ENCODE assay signal across 14 cellular contexts in the genomic region with DNA sequence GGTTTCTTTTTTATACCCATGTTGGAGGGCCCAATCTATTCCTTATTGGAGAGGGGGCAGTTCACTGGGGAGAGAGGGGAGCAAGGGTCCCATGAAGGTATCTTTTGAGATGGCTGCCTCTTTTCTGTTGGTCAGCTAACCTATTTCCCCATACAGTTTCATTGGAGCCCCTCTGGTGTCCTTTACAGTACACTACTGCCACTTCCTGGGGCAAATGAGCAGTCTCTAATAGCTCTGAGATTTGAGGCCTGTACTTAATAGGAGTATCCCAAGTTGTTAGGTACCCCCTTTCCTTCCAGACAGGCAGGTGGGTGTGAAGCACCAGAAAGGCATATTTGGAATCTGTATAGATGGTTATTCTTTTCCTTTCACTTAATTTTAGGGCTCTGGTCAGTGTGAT. TPM values are rescaled to one million over a fixed set of nuclear protein-coding genes. Genes with fewer than 3 reads are reported as not detected.
DNase-seq lines count a peak whose midpoint lies in the region; ATAC-seq and TF ChIP-seq lines count a peak whose summit lies in the region.
"Had no signal": no experiment of that assay in that cellular context is flagged by ENCODE, and none has a peak within 500 bp of the region (broad histone marks: within the 10 kb centered on the region; RNA-seq: fewer than 3 reads in every experiment).

No MANE protein-coding gene starts in this region.

- TF ChIP-seq CTCF in AG09319 (IDR thresholded peaks at IDR 0.05; ENCODE audit: low read depth, low read length) (peak; percentile 12), GM12874 (IDR thresholded peaks at IDR 0.05; ENCODE audit: insufficient read depth, low read depth, low read length) (peak; percentile 23; the same call in 1 of the 2 replicates), kidney epithelial cell (IDR thresholded peaks at IDR 0.05; ENCODE audit: insufficient read depth, low read length, poor library complexity, severe bottlenecking) (peak; percentile 26)

- H2BK120ac ChIP-seq in trophoblast cell (ENCODE audit: insufficient read depth, low read length, poor library complexity) = no peak overlapping the region

- H3K27me3 ChIP-seq in kidney epithelial cell (ENCODE audit: control insufficient read depth, insufficient read depth, low read length) (no peaks in the 10 kb centered on the region), trophoblast cell (ENCODE audit: insufficient read depth, low read length) (no peaks in the 10 kb centered on the region)

- DNase-seq in AG09319 (ENCODE audit: extremely low read depth, low read depth) (no peak), kidney epithelial cell (ENCODE audit: low read depth) (no peak), trophoblast cell (no peak), NOMO-1 treated with DMSO at 0.1 percent for 48 hours (lab: John Stamatoyannopoulos, UW; ENCODE audit: unreplicated experiment) (no peak)
- DNase-seq: activated naive CD8-positive, alpha-beta T cell treated with anti-CD3 and anti-CD28 coated beads, Interleukin-2, amount 10 ng/mL, durations not matched to agents 7 days and 5 days; COR-L47; naive B cell; NCI-H1048; NCI-H774; right cardiac atrium had no signal

- H3K14ac ChIP-seq in trophoblast cell (ENCODE audit: low read length) = no peak overlapping the region

- 0 out of 3 replicates have a peak, but pooled peaks have one; percentile 59 for ATAC-seq in SK-N-SH treated with all-trans-retinoic acid at 6 μM for 48 hours
- ATAC-seq in GM18511 (IDR thresholded peaks at IDR 0.05; ENCODE audit: unreplicated experiment) = no peak
- no peak for ATAC-seq in HG02610 (IDR thresholded peaks at IDR 0.05; ENCODE audit: unreplicated experiment)
- ATAC-seq: right cardiac atrium had no signal

- H3K4ac ChIP-seq in trophoblast cell (ENCODE audit: low read depth, low read length) = no peak overlapping the region

- H3K4me2 ChIP-seq in trophoblast cell (ENCODE audit: low read length) = no peak overlapping the region

- H2BK12ac ChIP-seq in trophoblast cell (ENCODE audit: low read length) = no peak overlapping the region

- H3K9me3 ChIP-seq in trophoblast cell (ENCODE audit: insufficient read depth, low read depth, low read length) = peaks cover 4% of the 10 kb centered on the region

- no peak overlapping the region for H4K91ac ChIP-seq in trophoblast cell (ENCODE audit: low read depth, low read length)

- H2AK5ac ChIP-seq in trophoblast cell (ENCODE audit: low read length) = no peak overlapping the region

- H3K4me1 ChIP-seq in trophoblast cell (ENCODE audit: control insufficient read depth in 1 of 2, insufficient read depth in 2 of 2, low read length in 2 of 2) = peaks cover 0 to 5% of the 10 kb centered on the region in 2 experiments

- no peak overlapping the region for H2AFZ ChIP-seq in trophoblast cell (ENCODE audit: insufficient read depth, low read length, poor library complexity)

- H3K36me3 ChIP-seq in kidney epithelial cell (ENCODE audit: control insufficient read depth, insufficient read depth, low read length) (no peaks in the 10 kb centered on the region), trophoblast cell (ENCODE audit: control insufficient read depth in 1 of 2, insufficient read depth in 2 of 2, low read length in 2 of 2) (no peaks in the 10 kb centered on the region)

- H3K9ac ChIP-seq in trophoblast cell (ENCODE audit: low read length) = no peak overlapping the region

- H3K27ac ChIP-seq in trophoblast cell (ENCODE audit: low read depth, low read length) = no peak overlapping the region

- no peak overlapping the region for H4K8ac ChIP-seq in trophoblast cell (ENCODE audit: low read depth, low read length)

- H3K23ac ChIP-seq in trophoblast cell (ENCODE audit: low read length) = no peak overlapping the region

- no peak overlapping the region for H3K4me3 ChIP-seq in kidney epithelial cell (ENCODE audit: low read depth, low read length)
- no peak overlapping the region for H3K4me3 ChIP-seq in trophoblast cell (ENCODE audit: low read depth, low read length)

- no peak overlapping the region for H4K12ac ChIP-seq in trophoblast cell (ENCODE audit: low read depth, low read length)

- no peaks in the 10 kb centered on the region for H3K79me1 ChIP-seq in trophoblast cell (ENCODE audit: low read length)

- H2BK5ac ChIP-seq in trophoblast cell (ENCODE audit: low read depth, low read length, poor library complexity) = no peak overlapping the region

- no peak overlapping the region for H3K18ac ChIP-seq in trophoblast cell (ENCODE audit: low read length)

- no peaks in the 10 kb centered on the region for H3K79me2 ChIP-seq in trophoblast cell (ENCODE audit: control insufficient read depth, insufficient read depth, low read length, poor library complexity)

TF ChIP-seq in SK-N-SH treated with all-trans-retinoic acid at 6 μM for 48 hours, 23 proteins besides CTCF, POLR2A, EP300 and RAD21:
- TF ChIP-seq ZNF8 (CRISPR knock-in tag; IDR thresholded peaks at IDR 0.05) = no peak
- TF ChIP-seq, protein P1, sequence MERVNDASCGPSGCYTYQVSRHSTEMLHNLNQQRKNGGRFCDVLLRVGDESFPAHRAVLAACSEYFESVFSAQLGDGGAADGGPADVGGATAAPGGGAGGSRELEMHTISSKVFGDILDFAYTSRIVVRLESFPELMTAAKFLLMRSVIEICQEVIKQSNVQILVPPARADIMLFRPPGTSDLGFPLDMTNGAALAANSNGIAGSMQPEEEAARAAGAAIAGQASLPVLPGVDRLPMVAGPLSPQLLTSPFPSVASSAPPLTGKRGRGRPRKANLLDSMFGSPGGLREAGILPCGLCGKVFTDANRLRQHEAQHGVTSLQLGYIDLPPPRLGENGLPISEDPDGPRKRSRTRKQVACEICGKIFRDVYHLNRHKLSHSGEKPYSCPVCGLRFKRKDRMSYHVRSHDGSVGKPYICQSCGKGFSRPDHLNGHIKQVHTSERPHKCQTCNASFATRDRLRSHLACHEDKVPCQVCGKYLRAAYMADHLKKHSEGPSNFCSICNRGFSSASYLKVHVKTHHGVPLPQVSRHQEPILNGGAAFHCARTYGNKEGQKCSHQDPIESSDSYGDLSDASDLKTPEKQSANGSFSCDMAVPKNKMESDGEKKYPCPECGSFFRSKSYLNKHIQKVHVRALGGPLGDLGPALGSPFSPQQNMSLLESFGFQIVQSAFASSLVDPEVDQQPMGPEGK (CRISPR knock-in tag; IDR thresholded peaks at IDR 0.05; ENCODE audit: borderline replicate concordance) = no peak
- no peak for TF ChIP-seq TCF4 (CRISPR knock-in tag; IDR thresholded peaks at IDR 0.05; ENCODE audit: borderline replicate concordance)
- no peak for TF ChIP-seq OSR1 (CRISPR knock-in tag; IDR thresholded peaks at IDR 0.05)
- TF ChIP-seq RARB (CRISPR knock-in tag; IDR thresholded peaks at IDR 0.05) = no peak
- TF ChIP-seq PPARA (CRISPR knock-in tag; IDR thresholded peaks at IDR 0.05; ENCODE audit: borderline replicate concordance) = no peak
- TF ChIP-seq ZFP3 (CRISPR knock-in tag; IDR thresholded peaks at IDR 0.05) = no peak
- no peak for TF ChIP-seq ESRRG (CRISPR knock-in tag; IDR thresholded peaks at IDR 0.05)
- TF ChIP-seq ISL1 (CRISPR knock-in tag; IDR thresholded peaks at IDR 0.05) = no peak
- TF ChIP-seq, protein P2, sequence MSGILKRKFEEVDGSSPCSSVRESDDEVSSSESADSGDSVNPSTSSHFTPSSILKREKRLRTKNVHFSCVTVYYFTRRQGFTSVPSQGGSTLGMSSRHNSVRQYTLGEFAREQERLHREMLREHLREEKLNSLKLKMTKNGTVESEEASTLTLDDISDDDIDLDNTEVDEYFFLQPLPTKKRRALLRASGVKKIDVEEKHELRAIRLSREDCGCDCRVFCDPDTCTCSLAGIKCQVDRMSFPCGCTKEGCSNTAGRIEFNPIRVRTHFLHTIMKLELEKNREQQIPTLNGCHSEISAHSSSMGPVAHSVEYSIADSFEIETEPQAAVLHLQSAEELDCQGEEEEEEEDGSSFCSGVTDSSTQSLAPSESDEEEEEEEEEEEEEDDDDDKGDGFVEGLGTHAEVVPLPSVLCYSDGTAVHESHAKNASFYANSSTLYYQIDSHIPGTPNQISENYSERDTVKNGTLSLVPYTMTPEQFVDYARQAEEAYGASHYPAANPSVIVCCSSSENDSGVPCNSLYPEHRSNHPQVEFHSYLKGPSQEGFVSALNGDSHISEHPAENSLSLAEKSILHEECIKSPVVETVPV (CRISPR knock-in tag; IDR thresholded peaks at IDR 0.05) = no peak

RNA-seq across cellular contexts. Expression of a gene that starts 41.3 kb away (rescaled TPM):
- total RNA-seq in kidney epithelial cell = not detected in 2 replicates
- polyA plus RNA-seq in trophoblast cell (2013) = not detected in 2 replicates
- total RNA-seq: activated naive CD8-positive, alpha-beta T cell treated with anti-CD3 and anti-CD28 coated beads, Interleukin-2, amount 10 ng/mL, durations not matched to agents 7 days and 5 days; right cardiac atrium had no signal
- polyA plus RNA-seq: right cardiac atrium had no signal

RNA-seq across cellular contexts. Expression of a gene that starts 42.6 kb away (rescaled TPM):
- total RNA-seq in kidney epithelial cell = not detected in 2 replicates
- polyA plus RNA-seq in trophoblast cell (2013) = not detected in 2 replicates
- total RNA-seq: activated naive CD8-positive, alpha-beta T cell treated with anti-CD3 and anti-CD28 coated beads, Interleukin-2, amount 10 ng/mL, durations not matched to agents 7 days and 5 days; right cardiac atrium had no signal
- polyA plus RNA-seq: right cardiac atrium had no signal
